ENCODE assay signal across 31 cellular contexts in genomic region chr1:88472283-88472682, GRCh38.
"Had no signal": no experiment of that assay in that cellular context is flagged by ENCODE, and none has a peak within 500 bp of the region (broad histone marks: within the 10 kb centered on the region; RNA-seq: fewer than 3 reads in every experiment).

No MANE protein-coding gene starts in this region.

- H3K36me3 ChIP-seq: ascending aorta, right lobe of liver, thyroid gland, upper lobe of left lung, vagina, WERI-Rb-1 had no signal

- H3K4me3 ChIP-seq: ascending aorta, lung, mucosa of descending colon, right lobe of liver, skin epidermis, thyroid gland, upper lobe of left lung, vagina had no signal

- H3K4me3 Mint-ChIP-seq: activated CD4-positive, alpha-beta memory T cell treated with anti-CD3 and anti-CD28 coated beads for 36 hours; activated CD4-positive, alpha-beta T cell treated with anti-CD3 and anti-CD28 coated beads, Interleukin-2, amount 10 ng/mL, durations not matched to agents 24 days and 14 days; activated naive CD4-positive, alpha-beta T cell treated with anti-CD3 and anti-CD28 coated beads, Interleukin-2, amount 10 ng/mL, durations not matched to agents 7 days and 5 days; activated naive CD8-positive, alpha-beta T cell treated with anti-CD3 and anti-CD28 coated beads, Interleukin-2, amount 10 ng/mL, durations not matched to agents 7 days and 5 days; activated T-cell treated with anti-CD3 and anti-CD28 coated beads, Interleukin-2, amount 50 U/mL, for 24 hours; natural killer cell treated with Interleukin-12 subunit alpha and Interleukin-12 subunit beta and Interleukin-15 and Interleukin-18, amount 100 ng/mL, for 72 hours; stimulated activated memory B cell treated with anti-CD40 and anti-IgM and Interleukin-4, amounts not matched to agents 10 μg/mL and 1 μg/mL and 100 μg/mL, for 72 hours; stimulated activated naive CD8-positive, alpha-beta T cell treated with anti-CD3 and anti-CD28 coated beads, Interleukin-15, amount 100 ng/mL, for 72 hours; T-helper 17 cell had no signal

- ATAC-seq: activated CD4-positive, CD25-positive, alpha-beta regulatory T cell treated with anti-CD3 and anti-CD28 coated beads, Interleukin-2, amount 50 U/mL, for 24 hours; esophagus mucosa; left colon; mucosa of descending colon; natural killer cell treated with Interleukin-12 subunit alpha and Interleukin-12 subunit beta and Interleukin-15 and Interleukin-18, amount 100 ng/mL, for 72 hours; stimulated activated memory B cell treated with anti-CD40 and anti-IgM and Interleukin-4, amounts not matched to agents 10 μg/mL and 1 μg/mL and 100 μg/mL, for 72 hours; stimulated activated naive CD8-positive, alpha-beta T cell treated with anti-CD3 and anti-CD28 coated beads, Interleukin-15, amount 100 ng/mL, for 72 hours; T-helper 17 cell had no signal

- H3K36me3 Mint-ChIP-seq: activated CD4-positive, alpha-beta memory T cell treated with anti-CD3 and anti-CD28 coated beads for 36 hours; activated naive CD4-positive, alpha-beta T cell treated with anti-CD3 and anti-CD28 coated beads, Interleukin-2, amount 10 ng/mL, durations not matched to agents 7 days and 5 days; activated naive CD8-positive, alpha-beta T cell treated with anti-CD3 and anti-CD28 coated beads, Interleukin-2, amount 10 ng/mL, durations not matched to agents 7 days and 5 days; brain; natural killer cell treated with Interleukin-12 subunit alpha and Interleukin-12 subunit beta and Interleukin-15 and Interleukin-18, amount 100 ng/mL, for 72 hours; stimulated activated memory B cell treated with anti-CD40 and anti-IgM and Interleukin-4, amounts not matched to agents 10 μg/mL and 1 μg/mL and 100 μg/mL, for 72 hours had no signal

- H3K9me3 Mint-ChIP-seq: activated naive CD8-positive, alpha-beta T cell treated with anti-CD3 and anti-CD28 coated beads, Interleukin-2, amount 10 ng/mL, durations not matched to agents 7 days and 5 days; stimulated activated memory B cell treated with anti-CD40 and anti-IgM and Interleukin-4, amounts not matched to agents 10 μg/mL and 1 μg/mL and 100 μg/mL, for 72 hours; stimulated activated naive CD8-positive, alpha-beta T cell treated with anti-CD3 and anti-CD28 coated beads, Interleukin-15, amount 100 ng/mL, for 72 hours had no signal

- H3K4me1 ChIP-seq: ascending aorta, right lobe of liver, thyroid gland, upper lobe of left lung, vagina had no signal

- H3K27me3 ChIP-seq: ascending aorta, right lobe of liver, thyroid gland, upper lobe of left lung, vagina had no signal

- H3K27me3 Mint-ChIP-seq: activated CD4-positive, alpha-beta memory T cell treated with anti-CD3 and anti-CD28 coated beads for 36 hours; activated CD4-positive, alpha-beta T cell treated with anti-CD3 and anti-CD28 coated beads, Interleukin-2, amount 10 ng/mL, durations not matched to agents 24 days and 14 days; activated naive CD4-positive, alpha-beta T cell treated with anti-CD3 and anti-CD28 coated beads, Interleukin-2, amount 10 ng/mL, durations not matched to agents 7 days and 5 days; activated T-cell treated with anti-CD3 and anti-CD28 coated beads, Interleukin-2, amount 50 U/mL, for 24 hours; brain; stimulated activated naive CD8-positive, alpha-beta T cell treated with anti-CD3 and anti-CD28 coated beads, Interleukin-15, amount 100 ng/mL, for 72 hours had no signal

- DNase-seq: activated CD4-positive, alpha-beta memory T cell treated with anti-CD3 and anti-CD28 coated beads for 36 hours; activated CD4-positive, alpha-beta T cell treated with anti-CD3 and anti-CD28 coated beads, Interleukin-2, amount 10 ng/mL, durations not matched to agents 24 days and 14 days; activated CD8-positive, alpha-beta memory T cell treated with anti-CD3 and anti-CD28 coated beads, Interleukin-2, amount 50 U/mL, for 48 hours; activated gamma-delta T cell; activated naive CD4-positive, alpha-beta T cell treated with anti-CD3 and anti-CD28 coated beads, Interleukin-2, amount 10 ng/mL, durations not matched to agents 7 days and 5 days; activated naive CD8-positive, alpha-beta T cell treated with anti-CD3 and anti-CD28 coated beads, Interleukin-2, amount 10 ng/mL, durations not matched to agents 7 days and 5 days; activated T-cell treated with anti-CD3 and anti-CD28 coated beads, Interleukin-2, amount 50 U/mL, for 24 hours; caudate nucleus; cortex of kidney; foreskin melanocyte; left colon; mesendoderm; mucosa of descending colon; posterior cingulate gyrus; right lobe of liver; stimulated activated CD4-positive, alpha-beta T cell treated with anti-CD3 and anti-CD28 coated beads, Interleukin-4, amount 100 ng/mL, for 24 hours; stimulated activated naive CD8-positive, alpha-beta T cell treated with anti-CD3 and anti-CD28 coated beads, Interleukin-15, amount 100 ng/mL, for 72 hours; T-helper 17 cell; T1000; thyroid gland; upper lobe of left lung; WERI-Rb-1 had no signal

- H3K4me1 Mint-ChIP-seq: activated CD4-positive, alpha-beta T cell treated with anti-CD3 and anti-CD28 coated beads, Interleukin-2, amount 10 ng/mL, durations not matched to agents 24 days and 14 days; activated naive CD4-positive, alpha-beta T cell treated with anti-CD3 and anti-CD28 coated beads, Interleukin-2, amount 10 ng/mL, durations not matched to agents 7 days and 5 days; activated naive CD8-positive, alpha-beta T cell treated with anti-CD3 and anti-CD28 coated beads, Interleukin-2, amount 10 ng/mL, durations not matched to agents 7 days and 5 days; stimulated activated memory B cell treated with anti-CD40 and anti-IgM and Interleukin-4, amounts not matched to agents 10 μg/mL and 1 μg/mL and 100 μg/mL, for 72 hours; stimulated activated naive CD8-positive, alpha-beta T cell treated with anti-CD3 and anti-CD28 coated beads, Interleukin-15, amount 100 ng/mL, for 72 hours; T-helper 17 cell had no signal

- H3K9me3 ChIP-seq: ascending aorta, mucosa of descending colon, right lobe of liver, thyroid gland, upper lobe of left lung, vagina had no signal

- H3K27ac ChIP-seq: ascending aorta, right lobe of liver, skin epidermis, thyroid gland, upper lobe of left lung, vagina, WERI-Rb-1 had no signal

- H3K27ac Mint-ChIP-seq: activated CD4-positive, alpha-beta memory T cell treated with anti-CD3 and anti-CD28 coated beads for 36 hours; activated CD4-positive, alpha-beta T cell treated with anti-CD3 and anti-CD28 coated beads, Interleukin-2, amount 10 ng/mL, durations not matched to agents 24 days and 14 days; activated naive CD4-positive, alpha-beta T cell treated with anti-CD3 and anti-CD28 coated beads, Interleukin-2, amount 10 ng/mL, durations not matched to agents 7 days and 5 days; activated naive CD8-positive, alpha-beta T cell treated with anti-CD3 and anti-CD28 coated beads, Interleukin-2, amount 10 ng/mL, durations not matched to agents 7 days and 5 days; activated T-cell treated with anti-CD3 and anti-CD28 coated beads, Interleukin-2, amount 50 U/mL, for 24 hours; natural killer cell treated with Interleukin-12 subunit alpha and Interleukin-12 subunit beta and Interleukin-15 and Interleukin-18, amount 100 ng/mL, for 72 hours; stimulated activated memory B cell treated with anti-CD40 and anti-IgM and Interleukin-4, amounts not matched to agents 10 μg/mL and 1 μg/mL and 100 μg/mL, for 72 hours; stimulated activated naive CD8-positive, alpha-beta T cell treated with anti-CD3 and anti-CD28 coated beads, Interleukin-15, amount 100 ng/mL, for 72 hours; T-helper 17 cell had no signal
